Comparison of ENCODE assay signal across 5 cellular contexts in genomic region chr6:44350650-44350994, GRCh38. TPM values are rescaled to one million over a fixed set of nuclear protein-coding genes. Genes with fewer than 3 reads are reported as not detected.
"Had no signal": no experiment of that assay in that cellular context is flagged by ENCODE, and none has a peak within 500 bp of the region (broad histone marks: within the 10 kb centered on the region; RNA-seq: fewer than 3 reads in every experiment).

No MANE protein-coding gene starts in this region.

RNA-seq across cellular contexts. Expression of gene SPATS1, which starts 8.2 kb away (rescaled TPM):
- total RNA-seq: GM23248, H4, H7, H9, HFFc6 had no signal
- polyA plus RNA-seq: GM23248 had no signal
